Comparison of ENCODE assay signal across 8 cellular contexts in the genomic region with DNA sequence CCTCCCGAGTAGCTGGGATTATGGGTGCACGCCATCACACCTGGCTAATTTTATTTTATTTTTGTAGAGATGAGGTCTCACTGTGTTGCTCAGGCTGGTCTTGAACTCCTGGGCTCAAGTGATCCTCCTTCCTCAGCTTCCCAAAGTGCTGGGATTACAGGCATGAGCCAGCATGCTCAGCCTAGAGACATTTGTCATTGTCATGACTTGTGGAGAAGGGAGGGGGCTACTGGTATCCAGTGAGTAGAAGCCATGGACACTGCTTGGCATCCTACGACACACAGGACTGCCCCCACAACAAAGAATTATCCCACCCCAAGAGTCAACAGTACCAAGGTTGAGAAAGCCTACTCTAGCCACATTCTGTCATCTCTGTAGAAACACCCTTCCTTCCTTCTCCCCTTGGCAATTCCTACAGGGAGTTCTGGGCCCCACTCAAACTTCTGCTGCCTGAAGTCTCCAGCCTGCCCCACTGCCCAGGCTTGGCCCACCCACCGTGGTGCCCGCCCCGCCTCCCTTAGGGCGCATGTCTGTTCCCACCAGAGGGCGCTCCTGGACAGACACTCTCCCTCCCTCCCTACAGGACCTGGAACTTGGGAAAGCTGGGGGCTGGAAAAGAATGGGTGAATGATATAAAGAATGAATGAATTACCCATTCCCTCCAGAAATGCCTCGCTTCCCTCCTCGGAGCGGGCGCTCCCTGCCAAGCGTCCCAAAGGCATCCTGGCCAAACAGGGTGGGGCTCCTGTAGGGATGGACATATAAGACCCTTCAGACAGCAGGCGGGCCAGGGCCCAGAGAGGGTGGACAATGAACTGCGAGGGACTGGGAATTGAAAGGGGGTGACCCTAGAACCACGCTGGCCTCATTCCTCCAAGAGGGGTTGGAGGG. TPM values are rescaled to one million over a fixed set of nuclear protein-coding genes. Genes with fewer than 3 reads are reported as not detected.
DNase-seq lines count a peak whose midpoint lies in the region; ATAC-seq and TF ChIP-seq lines count a peak whose summit lies in the region.

No MANE protein-coding gene starts in this region.

- H3K9me3 ChIP-seq in SJSA1 (replicated peaks) (no peaks in the 10 kb centered on the region), ovary (no peaks in the 10 kb centered on the region)

- no peaks in the 10 kb centered on the region for H3K36me3 Mint-ChIP-seq in type B pancreatic cell

- WGBS in ovary, 3 donors, result 64 to 72% (median 70%) methylated on average over 16 of the region's 16 CpGs

- TF ChIP-seq POLR2A in ovary (IDR thresholded peaks at IDR 0.05), result no peak

- H3K4me1 ChIP-seq in SJSA1 (replicated peaks) (peaks cover 43% of the 10 kb centered on the region), ovary (ENCODE audit: insufficient read depth) (peaks cover 8% of the 10 kb centered on the region)

- TF ChIP-seq CTCF in ovary (IDR thresholded peaks at IDR 0.05), result peak; percentile 25 to 52 (median 28)
- TF ChIP-seq CTCF in type B pancreatic cell (conservative IDR thresholded peaks at IDR 0.05), result peak; percentile 76

- ATAC-seq in GM19452 (IDR thresholded peaks at IDR 0.05; ENCODE audit: unreplicated experiment), result no peak

- H3K4me1 Mint-ChIP-seq in type B pancreatic cell (ENCODE audit: unreplicated experiment), result peaks cover 31% of the 10 kb centered on the region

- H3K27ac Mint-ChIP-seq in type B pancreatic cell, result peak overlapping the region; percentile 67

- intact Hi-C loops in ovary (cut with DNase I), result loop anchor here in 2 of 4 donors (10.0 kb wide), 2 partner anchors 145 to 295 kb away; partner anchors contain the start of genes CYTH2 (in 1 of the 2), FAM83E (in 1 of the 2), RPL18 (in 1 of the 2) and SPHK2 (in 1 of the 2)

- no peak overlapping the region for H3K27ac ChIP-seq in SJSA1
- no peak overlapping the region for H3K27ac ChIP-seq in ovary

- peak overlapping the region; percentile 95 for H3K4me3 Mint-ChIP-seq in type B pancreatic cell

- H3K36me3 ChIP-seq in SJSA1 (no peaks in the 10 kb centered on the region), ovary (no peaks in the 10 kb centered on the region)

- DNase-seq in DMS53 (lab: John Stamatoyannopoulos, UW) (peak; percentile 91), LoVo (ENCODE audit: low spot score) (peak; percentile 62), SJSA1 (ENCODE audit: low read depth in 1 of 2, low spot score in 2 of 2) (peak; percentile 81 to 93), glomerular visceral epithelial cell (ENCODE audit: extremely low spot score) (peak; percentile 82), ovary (peak; percentile 68 to 85 (median 80)), type B pancreatic cell (ENCODE audit: extremely low spot score, unreplicated experiment) (no peak)
- DNase-seq in activated naive CD4-positive, alpha-beta T cell treated with Interleukin-2 at 50 U/mL for 16 hours, result peak; percentile 77

- H3K27me3 Mint-ChIP-seq in type B pancreatic cell, result no peaks in the 10 kb centered on the region

- TF ChIP-seq EP300 in ovary (IDR thresholded peaks at IDR 0.05), result no peak

- no peaks in the 10 kb centered on the region for H3K9me3 Mint-ChIP-seq in type B pancreatic cell

- no peak overlapping the region for H3K4me3 ChIP-seq in SJSA1
- H3K4me3 ChIP-seq in ovary, result no peak overlapping the region

- H3K27me3 ChIP-seq in SJSA1 (replicated peaks) (no peaks in the 10 kb centered on the region), ovary (no peaks in the 10 kb centered on the region)

RNA-seq across cellular contexts. Expression of gene EMP3, which starts 5.5 kb away (rescaled TPM):
- 43.8 and 62.2 TPM in 2 replicates for total RNA-seq in SJSA1 (2014; rRNA removed; shearing (Covaris generic))
- 100 to 1,000 TPM in 5 of 7 donors, 10 to 100 TPM in 2; 23.2 to 148 (median 120) TPM for total RNA-seq in ovary
- polyA plus RNA-seq in ovary, result 100 to 1,000 TPM in 1 of 2 donors, 10 to 100 TPM in 1; 92.5 to 163 TPM
- total RNA-seq in type B pancreatic cell (ENCODE audit: low replicate concordance), result 3.8 and 47.8 TPM in 2 replicates

RNA-seq across cellular contexts. Expression of gene TMEM143, which starts 43.8 kb away (rescaled TPM):
- 0.38 and 3.2 TPM in 2 replicates for total RNA-seq in SJSA1 (2014; rRNA removed; shearing (Covaris generic))
- 1 to 10 TPM; 3.3 to 9.7 (median 7.7) TPM for total RNA-seq in ovary
- polyA plus RNA-seq in ovary, result 1 to 10 TPM; 4.1 to 6.0 TPM
- total RNA-seq in type B pancreatic cell (ENCODE audit: low replicate concordance), result 8.6 and 12.8 TPM in 2 replicates

RNA-seq across cellular contexts. Expression of gene SYNGR4, which starts 44.3 kb away (rescaled TPM):
- total RNA-seq in SJSA1 (2014; rRNA removed; shearing (Covaris generic)), result not detected in 2 replicates
- total RNA-seq in ovary (not detected), type B pancreatic cell (ENCODE audit: low replicate concordance) (not detected in 2 replicates)
- not detected for polyA plus RNA-seq in ovary

RNA-seq across cellular contexts. Expression of gene ZNF114, which starts 50.0 kb away (rescaled TPM):
- total RNA-seq in SJSA1 (2014; rRNA removed; shearing (Covaris generic)), result 0.16 TPM in 1 of 2 replicates, not detected in the other
- under 1 TPM in 5 of 7 donors, not detected in 2; 0.20 to 0.71 (median 0.67) TPM for total RNA-seq in ovary
- polyA plus RNA-seq in ovary, result 1 to 10 TPM in 1 of 2 donors, under 1 TPM in 1; 0.19 to 1.1 TPM
- 1.5 and 7.4 TPM in 2 replicates for total RNA-seq in type B pancreatic cell (ENCODE audit: low replicate concordance)
